Comparison of ENCODE assay signal across 22 cellular contexts in genomic region chr1:42639116-42639515, GRCh38. TPM values are rescaled to one million over a fixed set of nuclear protein-coding genes. Genes with fewer than 3 reads are reported as not detected.
DNase-seq lines count a peak whose midpoint lies in the region; TF ChIP-seq lines count a peak whose summit lies in the region.
"Had no signal": no experiment of that assay in that cellular context is flagged by ENCODE, and none has a peak within 500 bp of the region (broad histone marks: within the 10 kb centered on the region; RNA-seq: fewer than 3 reads in every experiment).

No MANE protein-coding gene starts in this region.

- H3K4me3 ChIP-seq in brain microvascular endothelial cell (ENCODE audit: low read depth, low read length) (no peak overlapping the region), osteoblast (ENCODE audit: insufficient read depth, low read length) (no peak overlapping the region)
- H3K4me3 ChIP-seq in CD8-positive, alpha-beta memory T cell (ENCODE audit: low read length), result no peak overlapping the region
- H3K4me3 ChIP-seq: PC-9 had no signal

- H3K9me3 Mint-ChIP-seq in CD8-positive, alpha-beta memory T cell, result no peaks in the 10 kb centered on the region
- H3K9me3 Mint-ChIP-seq: CD14-positive monocyte had no signal

- in situ Hi-C loops in brain microvascular endothelial cell (cut with HindIII; ENCODE audit: low pct_ligation_motif_present, low sequenced_read_pairs), result no loop called here

- DNase-seq in EH (ENCODE audit: low read depth), result peak; percentile 27
- DNase-seq in NCI-H82 treated with DMSO at 0.1 percent for 48 hours (lab: John Stamatoyannopoulos, UW; ENCODE audit: unreplicated experiment), result peak; percentile 70
- DNase-seq in brain microvascular endothelial cell, result peak; percentile 33
- peak; percentile 6 for DNase-seq in osteoblast (ENCODE audit: insufficient read length, low spot score, missing footprints)
- DNase-seq in epidermal melanocyte (ENCODE audit: insufficient read length, low spot score), result no peak
- DNase-seq in CD8-positive, alpha-beta memory T cell, result no peak
- DNase-seq in ecto neural progenitor cell (ENCODE audit: low spot score), result no peak
- no peak for DNase-seq in SK-N-DZ (ENCODE audit: low spot score)
- DNase-seq: DND-41, GOT3, HCEC 1CT, Kasumi-1, NCI-H1417, NCI-H187, NCI-H2107, NCI-H69, PC-9, RPMI8226, SHP77 treated with DMSO at 0.1 percent for 48 hours, SK-N-SH had no signal

- H3K36me3 Mint-ChIP-seq in CD8-positive, alpha-beta memory T cell, result peaks cover 2 to 12% (median 6%) of the 10 kb centered on the region in 3 donors
- H3K36me3 Mint-ChIP-seq: CD14-positive monocyte had no signal

- H3K36me3 ChIP-seq in brain microvascular endothelial cell (replicated peaks) (no peaks in the 10 kb centered on the region), osteoblast (ENCODE audit: insufficient read depth, low read length) (no peaks in the 10 kb centered on the region)
- no peaks in the 10 kb centered on the region for H3K36me3 ChIP-seq in CD8-positive, alpha-beta memory T cell (ENCODE audit: insufficient read depth, low read length)

- peaks cover 5% of the 10 kb centered on the region for H3K4me1 ChIP-seq in osteoblast (ENCODE audit: insufficient read depth, low read length)
- no peaks in the 10 kb centered on the region for H3K4me1 ChIP-seq in CD8-positive, alpha-beta memory T cell (ENCODE audit: insufficient read depth, low read length)

- H3K4me2 ChIP-seq in osteoblast (ENCODE audit: insufficient read depth, low read length), result no peak overlapping the region
- H3K4me2 ChIP-seq: PC-9, SK-N-SH had no signal

- H3K27ac ChIP-seq in brain microvascular endothelial cell, result no peak overlapping the region
- H3K27ac ChIP-seq in osteoblast (ENCODE audit: low read depth, low read length), result no peak overlapping the region
- no peak overlapping the region for H3K27ac ChIP-seq in CD8-positive, alpha-beta memory T cell (ENCODE audit: low read depth, low read length)
- H3K27ac ChIP-seq: PC-9 had no signal

- TF ChIP-seq CTCF in brain microvascular endothelial cell (IDR thresholded peaks at IDR 0.05; ENCODE audit: low read depth, low read length, missing control alignments), result no peak
- TF ChIP-seq CTCF in osteoblast (IDR thresholded peaks at IDR 0.05; ENCODE audit: extremely low read depth, low read depth, low read length), result no peak

- H3K27me3 ChIP-seq in brain microvascular endothelial cell (replicated peaks) (no peaks in the 10 kb centered on the region), osteoblast (ENCODE audit: insufficient read depth, low read length) (no peaks in the 10 kb centered on the region)
- no peaks in the 10 kb centered on the region for H3K27me3 ChIP-seq in CD8-positive, alpha-beta memory T cell (ENCODE audit: insufficient read depth, low read length, poor library complexity, severe bottlenecking)

- H4K20me1 ChIP-seq in osteoblast (ENCODE audit: insufficient read depth, low read length), result no peaks in the 10 kb centered on the region

- no peaks in the 10 kb centered on the region for H3K4me1 Mint-ChIP-seq in CD8-positive, alpha-beta memory T cell
- H3K4me1 Mint-ChIP-seq: B cell, CD14-positive monocyte had no signal

- CTCF ChIA-PET in CD8-positive, alpha-beta memory T cell (lab: Charles Lee), result no interaction called here

- POLR2A ChIA-PET in CD8-positive, alpha-beta memory T cell (lab: Charles Lee), result no interaction called here

- no peaks in the 10 kb centered on the region for H3K9me3 ChIP-seq in osteoblast (ENCODE audit: low read depth, low read length)
- no peaks in the 10 kb centered on the region for H3K9me3 ChIP-seq in CD8-positive, alpha-beta memory T cell (ENCODE audit: low read length)
- H3K9me3 ChIP-seq: SK-N-SH had no signal

- H3K27me3 Mint-ChIP-seq in CD8-positive, alpha-beta memory T cell, result no peaks in the 10 kb centered on the region
- H3K27me3 Mint-ChIP-seq: B cell had no signal

- no peaks in the 10 kb centered on the region for H3K79me2 ChIP-seq in osteoblast (ENCODE audit: insufficient read depth, low read length)

- no peak overlapping the region for H2AFZ ChIP-seq in osteoblast (ENCODE audit: low read length)
- H2AFZ ChIP-seq: PC-9 had no signal

- no peak overlapping the region for H3K27ac Mint-ChIP-seq in CD8-positive, alpha-beta memory T cell
- H3K27ac Mint-ChIP-seq: B cell, CD14-positive monocyte had no signal

- no peak overlapping the region for H3K4me3 Mint-ChIP-seq in CD8-positive, alpha-beta memory T cell
- H3K4me3 Mint-ChIP-seq: B cell, CD14-positive monocyte had no signal

RNA-seq across cellular contexts. Expression of gene PPIH, which starts 19.1 kb away (rescaled TPM):
- total RNA-seq in osteoblast, result 17.4 and 18.3 TPM in 2 replicates
- 100 to 1,000 TPM in 1 of 2 experiments, 10 to 100 TPM in 1; 95.9 to 117 TPM for total RNA-seq in CD8-positive, alpha-beta memory T cell
- polyA plus RNA-seq in CD8-positive, alpha-beta memory T cell, result 82.0 TPM
- 91.6 and 128 TPM in 2 replicates for polyA plus RNA-seq in SK-N-DZ (2014; cell fraction: cytosol; rRNA removed)
- polyA plus RNA-seq in SK-N-DZ (2014; cell fraction: nucleus; rRNA removed), result 84.5 and 93.9 TPM in 2 replicates

RNA-seq across cellular contexts. Expression of gene YBX1, which starts 43.1 kb away (rescaled TPM):
- 481 and 491 TPM in 2 replicates for total RNA-seq in osteoblast
- 1,000 to 10,000 TPM; 1,366 to 1,379 TPM for total RNA-seq in CD8-positive, alpha-beta memory T cell
- polyA plus RNA-seq in CD8-positive, alpha-beta memory T cell, result 99.0 TPM
- 713 and 780 TPM in 2 replicates for polyA plus RNA-seq in SK-N-DZ (2014; cell fraction: cytosol; rRNA removed)
- 300 and 422 TPM in 2 replicates for polyA plus RNA-seq in SK-N-DZ (2014; cell fraction: nucleus; rRNA removed)

Comparison
In these comparisons a context has a peak if more than half of its experiments do, and no peak if none do; other contexts are left out.
1. DNase-seq: peak in EH (single experiment), NCI-H82 treated with DMSO at 0.1 percent for 48 hours (single experiment), brain microvascular endothelial cell (single experiment) and osteoblast (single experiment); none in epidermal melanocyte (single experiment), CD8-positive, alpha-beta memory T cell (0 of 5), ecto neural progenitor cell (single experiment) and SK-N-DZ (single experiment).